Comparison of ENCODE assay signal across 4 cellular contexts in the genomic region with DNA sequence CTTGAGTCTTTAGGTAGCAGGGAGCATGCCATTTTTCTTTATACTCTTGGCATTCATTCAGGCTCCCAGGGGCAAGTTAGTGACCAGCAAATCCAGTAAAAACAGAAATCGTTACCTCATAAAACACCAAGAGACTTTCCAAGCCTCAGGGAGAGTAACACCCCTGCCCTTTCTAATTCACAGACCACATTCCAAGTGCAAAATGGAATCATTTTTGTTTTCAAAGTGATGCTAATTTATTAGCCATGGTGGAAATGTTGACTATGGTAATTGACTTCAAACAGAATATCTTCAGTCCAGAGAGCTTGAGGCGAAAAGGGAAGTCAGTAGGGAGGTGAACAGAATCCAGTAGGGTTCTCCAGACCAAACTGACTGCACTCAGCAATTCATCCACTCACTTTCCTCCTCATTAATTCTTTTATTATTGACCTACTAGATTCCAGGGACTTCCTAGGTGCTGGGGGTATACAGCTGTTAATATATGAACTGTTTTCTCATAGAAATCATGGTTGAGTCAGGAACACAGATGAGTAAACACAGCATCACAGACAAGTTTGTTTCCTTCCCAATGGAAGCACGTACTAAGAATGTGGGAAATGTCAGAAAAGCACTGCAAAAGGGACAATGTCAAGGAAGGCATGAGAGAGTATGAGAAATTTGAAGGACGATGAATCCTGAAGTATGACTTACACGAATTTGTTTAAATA.
A peak's percentile ranks its signal among the peaks of the same experiment; 100 is the strongest.
TF ChIP-seq lines count a peak whose summit lies in the region.

No MANE protein-coding gene starts in this region.

TF ChIP-seq in GM23338, 12 proteins besides CTCF, POLR2A, EP300 and RAD21 (continued from another document and continues in another):
- TF ChIP-seq, protein P1, sequence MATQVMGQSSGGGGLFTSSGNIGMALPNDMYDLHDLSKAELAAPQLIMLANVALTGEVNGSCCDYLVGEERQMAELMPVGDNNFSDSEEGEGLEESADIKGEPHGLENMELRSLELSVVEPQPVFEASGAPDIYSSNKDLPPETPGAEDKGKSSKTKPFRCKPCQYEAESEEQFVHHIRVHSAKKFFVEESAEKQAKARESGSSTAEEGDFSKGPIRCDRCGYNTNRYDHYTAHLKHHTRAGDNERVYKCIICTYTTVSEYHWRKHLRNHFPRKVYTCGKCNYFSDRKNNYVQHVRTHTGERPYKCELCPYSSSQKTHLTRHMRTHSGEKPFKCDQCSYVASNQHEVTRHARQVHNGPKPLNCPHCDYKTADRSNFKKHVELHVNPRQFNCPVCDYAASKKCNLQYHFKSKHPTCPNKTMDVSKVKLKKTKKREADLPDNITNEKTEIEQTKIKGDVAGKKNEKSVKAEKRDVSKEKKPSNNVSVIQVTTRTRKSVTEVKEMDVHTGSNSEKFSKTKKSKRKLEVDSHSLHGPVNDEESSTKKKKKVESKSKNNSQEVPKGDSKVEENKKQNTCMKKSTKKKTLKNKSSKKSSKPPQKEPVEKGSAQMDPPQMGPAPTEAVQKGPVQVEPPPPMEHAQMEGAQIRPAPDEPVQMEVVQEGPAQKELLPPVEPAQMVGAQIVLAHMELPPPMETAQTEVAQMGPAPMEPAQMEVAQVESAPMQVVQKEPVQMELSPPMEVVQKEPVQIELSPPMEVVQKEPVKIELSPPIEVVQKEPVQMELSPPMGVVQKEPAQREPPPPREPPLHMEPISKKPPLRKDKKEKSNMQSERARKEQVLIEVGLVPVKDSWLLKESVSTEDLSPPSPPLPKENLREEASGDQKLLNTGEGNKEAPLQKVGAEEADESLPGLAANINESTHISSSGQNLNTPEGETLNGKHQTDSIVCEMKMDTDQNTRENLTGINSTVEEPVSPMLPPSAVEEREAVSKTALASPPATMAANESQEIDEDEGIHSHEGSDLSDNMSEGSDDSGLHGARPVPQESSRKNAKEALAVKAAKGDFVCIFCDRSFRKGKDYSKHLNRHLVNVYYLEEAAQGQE (IDR thresholded peaks at IDR 0.05; ENCODE audit: unreplicated experiment): no peak

TF ChIP-seq in endothelial cell of umbilical vein, 7 proteins besides CTCF, POLR2A, EP300 and RAD21 (continued from another document):
- TF ChIP-seq FOS (IDR thresholded peaks at IDR 0.05; ENCODE audit: borderline replicate concordance, insufficient read depth, low read length): peak; percentile 34
TF ChIP-seq in endothelial cell of umbilical vein: peak in this region for 1.

TF ChIP-seq in SK-N-SH treated with all-trans-retinoic acid at 6 μM for 48 hours, 23 proteins besides CTCF, POLR2A, EP300 and RAD21:
- TF ChIP-seq, protein P2, sequence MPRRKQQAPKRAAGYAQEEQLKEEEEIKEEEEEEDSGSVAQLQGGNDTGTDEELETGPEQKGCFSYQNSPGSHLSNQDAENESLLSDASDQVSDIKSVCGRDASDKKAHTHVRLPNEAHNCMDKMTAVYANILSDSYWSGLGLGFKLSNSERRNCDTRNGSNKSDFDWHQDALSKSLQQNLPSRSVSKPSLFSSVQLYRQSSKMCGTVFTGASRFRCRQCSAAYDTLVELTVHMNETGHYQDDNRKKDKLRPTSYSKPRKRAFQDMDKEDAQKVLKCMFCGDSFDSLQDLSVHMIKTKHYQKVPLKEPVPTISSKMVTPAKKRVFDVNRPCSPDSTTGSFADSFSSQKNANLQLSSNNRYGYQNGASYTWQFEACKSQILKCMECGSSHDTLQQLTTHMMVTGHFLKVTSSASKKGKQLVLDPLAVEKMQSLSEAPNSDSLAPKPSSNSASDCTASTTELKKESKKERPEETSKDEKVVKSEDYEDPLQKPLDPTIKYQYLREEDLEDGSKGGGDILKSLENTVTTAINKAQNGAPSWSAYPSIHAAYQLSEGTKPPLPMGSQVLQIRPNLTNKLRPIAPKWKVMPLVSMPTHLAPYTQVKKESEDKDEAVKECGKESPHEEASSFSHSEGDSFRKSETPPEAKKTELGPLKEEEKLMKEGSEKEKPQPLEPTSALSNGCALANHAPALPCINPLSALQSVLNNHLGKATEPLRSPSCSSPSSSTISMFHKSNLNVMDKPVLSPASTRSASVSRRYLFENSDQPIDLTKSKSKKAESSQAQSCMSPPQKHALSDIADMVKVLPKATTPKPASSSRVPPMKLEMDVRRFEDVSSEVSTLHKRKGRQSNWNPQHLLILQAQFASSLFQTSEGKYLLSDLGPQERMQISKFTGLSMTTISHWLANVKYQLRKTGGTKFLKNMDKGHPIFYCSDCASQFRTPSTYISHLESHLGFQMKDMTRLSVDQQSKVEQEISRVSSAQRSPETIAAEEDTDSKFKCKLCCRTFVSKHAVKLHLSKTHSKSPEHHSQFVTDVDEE (CRISPR knock-in tag; IDR thresholded peaks at IDR 0.05): no peak
- TF ChIP-seq ZNF70 (CRISPR knock-in tag; IDR thresholded peaks at IDR 0.05): no peak

TF ChIP-seq in HEK293T, 16 proteins besides CTCF, POLR2A, EP300 and RAD21 (continued from another document):
- TF ChIP-seq, protein P3, sequence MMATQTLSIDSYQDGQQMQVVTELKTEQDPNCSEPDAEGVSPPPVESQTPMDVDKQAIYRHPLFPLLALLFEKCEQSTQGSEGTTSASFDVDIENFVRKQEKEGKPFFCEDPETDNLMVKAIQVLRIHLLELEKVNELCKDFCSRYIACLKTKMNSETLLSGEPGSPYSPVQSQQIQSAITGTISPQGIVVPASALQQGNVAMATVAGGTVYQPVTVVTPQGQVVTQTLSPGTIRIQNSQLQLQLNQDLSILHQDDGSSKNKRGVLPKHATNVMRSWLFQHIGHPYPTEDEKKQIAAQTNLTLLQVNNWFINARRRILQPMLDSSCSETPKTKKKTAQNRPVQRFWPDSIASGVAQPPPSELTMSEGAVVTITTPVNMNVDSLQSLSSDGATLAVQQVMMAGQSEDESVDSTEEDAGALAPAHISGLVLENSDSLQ (IDR thresholded peaks at IDR 0.05): no peak
- TF ChIP-seq FOXM1 (IDR thresholded peaks at IDR 0.05; ENCODE audit: borderline replicate concordance): no peak
- no peak for TF ChIP-seq ELF4 (IDR thresholded peaks at IDR 0.05)
- TF ChIP-seq NFRKB (IDR thresholded peaks at IDR 0.05): no peak
- TF ChIP-seq HDGF (IDR thresholded peaks at IDR 0.05; ENCODE audit: borderline replicate concordance): no peak
